34 cellular contexts compared by ENCODE assay signal in genomic region chr2:103525757-103526156, GRCh38.
"Had no signal": no experiment of that assay in that cellular context is flagged by ENCODE, and none has a peak within 500 bp of the region (broad histone marks: within the 10 kb centered on the region; RNA-seq: fewer than 3 reads in every experiment).

No MANE protein-coding gene starts in this region.

- DNase-seq: activated B cell treated with CpG ODN at 0.5 μM for 24 hours; activated CD4-positive, alpha-beta memory T cell treated with anti-CD3 and anti-CD28 coated beads for 36 hours; activated CD4-positive, alpha-beta T cell treated with anti-CD3 and anti-CD28 coated beads for 4 hours; activated CD4-positive, alpha-beta T cell treated with anti-CD3 and anti-CD28 coated beads, Interleukin-2, amount 50 U/mL, for 1 hour; activated CD4-positive, CD25-positive, alpha-beta regulatory T cell treated with anti-CD3 and anti-CD28 coated beads, Interleukin-2, amount 50 U/mL, for 72 hours; activated CD8-positive, alpha-beta memory T cell treated with anti-CD3 and anti-CD28 coated beads, Interleukin-2, amount 50 U/mL, for 4 hours; activated gamma-delta T cell treated with Interleukin-2 at 50 U/mL for 16 hours; activated naive CD4-positive, alpha-beta T cell treated with anti-CD3 and anti-CD28 coated beads for 36 hours; activated T-cell treated with anti-CD3 and anti-CD28 coated beads for 4 hours; activated T-cell treated with anti-CD3 and anti-CD28 coated beads, Interleukin-2, amount 50 U/mL, for 4 hours; adrenal gland; central memory CD4-positive, alpha-beta T cell; NCI-H1105; NCI-H1417 treated with DMSO at 0.1 percent for 48 hours; NCI-H187 treated with DMSO at 0.1 percent for 48 hours; NCI-H2081; NCI-H2171 treated with DMSO at 0.1 percent for 48 hours; NCI-H2227 treated with DMSO at 0.1 percent for 48 hours; NCI-H446 treated with DMSO at 0.1 percent for 48 hours; NCI-H524; NCI-H69; PC-3; Peyer's patch; RPMI8226; SIG-M5 had no signal

- ATAC-seq: activated naive CD4-positive, alpha-beta T cell treated with anti-CD3 and anti-CD28 coated beads, Interleukin-2, amount 50 U/mL, for 72 hours; activated T-cell treated with anti-CD3 and anti-CD28 coated beads, Interleukin-2, amount 50 U/mL, for 4 hours; PC-3; Right ventricle myocardium inferior; SK-N-SH treated with all-trans-retinoic acid at 6 μM for 48 hours had no signal

- H3K36me3 Mint-ChIP-seq: activated CD4-positive, alpha-beta memory T cell treated with anti-CD3 and anti-CD28 coated beads for 36 hours; activated naive CD4-positive, alpha-beta T cell treated with anti-CD3 and anti-CD28 coated beads, Interleukin-2, amount 50 U/mL, for 72 hours; brain had no signal

- H3K9me3 Mint-ChIP-seq: activated B cell treated with CpG ODN at 0.5 μM for 24 hours; activated naive CD4-positive, alpha-beta T cell treated with anti-CD3 and anti-CD28 coated beads, Interleukin-2, amount 50 U/mL, for 72 hours; activated T-helper 1 cell treated with anti-CD3 and anti-CD28 coated beads, Interleukin-12 subunit alpha, Interleukin-12 subunit beta, Interleukin-2, Interleukin-4 antibody, amounts not matched to agents 30 ng/mL and 10 ng/mL and 1 ng/mL, durations not matched to agents 14 hours and 24 hours and 36 hours had no signal

- H3K27me3 Mint-ChIP-seq: activated B cell treated with CpG ODN at 0.5 μM for 24 hours; activated CD4-positive, alpha-beta memory T cell treated with anti-CD3 and anti-CD28 coated beads for 36 hours; brain had no signal

- H3K4me1 ChIP-seq: adrenal gland, Peyer's patch had no signal

- H3K27me3 ChIP-seq: adrenal gland, Peyer's patch had no signal

- H3K4me1 Mint-ChIP-seq: activated B cell treated with CpG ODN at 0.5 μM for 24 hours had no signal

- H3K27ac Mint-ChIP-seq: activated B cell treated with CpG ODN at 0.5 μM for 24 hours; activated CD4-positive, alpha-beta memory T cell treated with anti-CD3 and anti-CD28 coated beads for 36 hours; activated naive CD4-positive, alpha-beta T cell treated with anti-CD3 and anti-CD28 coated beads for 36 hours; activated naive CD4-positive, alpha-beta T cell treated with anti-CD3 and anti-CD28 coated beads, Interleukin-2, amount 50 U/mL, for 72 hours; activated T-helper 1 cell treated with anti-CD3 and anti-CD28 coated beads, Interleukin-12 subunit alpha, Interleukin-12 subunit beta, Interleukin-2, Interleukin-4 antibody, amounts not matched to agents 30 ng/mL and 10 ng/mL and 1 ng/mL, durations not matched to agents 14 hours and 24 hours and 36 hours; brain had no signal

- H3K27ac ChIP-seq: adrenal gland, KMS-11, Peyer's patch, VCaP had no signal

- H3K4me3 ChIP-seq: adrenal gland, Peyer's patch had no signal

- FAIRE-seq: astrocyte, TTC549 had no signal

- H3K9me3 ChIP-seq: adrenal gland, Peyer's patch had no signal

- H3K4me3 Mint-ChIP-seq: activated B cell treated with CpG ODN at 0.5 μM for 24 hours; activated CD4-positive, alpha-beta memory T cell treated with anti-CD3 and anti-CD28 coated beads for 36 hours; activated naive CD4-positive, alpha-beta T cell treated with anti-CD3 and anti-CD28 coated beads for 36 hours; activated T-cell treated with anti-CD3 and anti-CD28 coated beads, Interleukin-2, amount 50 U/mL, for 4 hours; activated T-helper 1 cell treated with anti-CD3 and anti-CD28 coated beads, Interleukin-12 subunit alpha, Interleukin-12 subunit beta, Interleukin-2, Interleukin-4 antibody, amounts not matched to agents 30 ng/mL and 10 ng/mL and 1 ng/mL, durations not matched to agents 14 hours and 24 hours and 36 hours; brain had no signal

- H3K9ac ChIP-seq: KMS-11 had no signal

- H3K4me2 ChIP-seq: KMS-11 had no signal

- H3K36me3 ChIP-seq: adrenal gland, Peyer's patch had no signal
